In the genomic region with DNA sequence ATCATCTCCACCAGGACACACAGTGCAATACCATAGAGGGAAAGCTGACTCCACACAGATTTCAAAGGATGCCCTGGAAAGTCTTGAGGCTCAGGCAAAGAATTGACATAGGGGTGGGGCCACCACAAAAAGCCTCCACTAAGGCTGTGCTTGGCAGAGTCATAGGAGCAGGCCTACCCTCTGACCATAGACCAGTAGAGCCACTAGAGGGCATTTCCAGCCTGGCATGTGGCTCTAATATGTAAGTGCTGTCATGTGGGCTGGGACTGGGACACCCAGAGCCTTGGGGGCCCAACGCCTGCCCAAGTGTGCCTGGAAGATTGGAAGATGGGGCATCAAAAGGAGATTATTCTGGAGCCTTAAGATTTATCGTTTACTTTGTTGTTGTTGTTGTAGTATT, we compare ENCODE assay signal across 2 cellular contexts.
TF ChIP-seq lines count a peak whose summit lies in the region.

No MANE protein-coding gene starts in this region.

TF ChIP-seq in IMR-90, 13 proteins besides CTCF, POLR2A, EP300 and RAD21:
- TF ChIP-seq SMC3 (IDR thresholded peaks at IDR 0.05; ENCODE audit: low read depth, low read length), result peak; percentile 9; the same call in 1 of the 2 replicates
- TF ChIP-seq, protein P1, sequence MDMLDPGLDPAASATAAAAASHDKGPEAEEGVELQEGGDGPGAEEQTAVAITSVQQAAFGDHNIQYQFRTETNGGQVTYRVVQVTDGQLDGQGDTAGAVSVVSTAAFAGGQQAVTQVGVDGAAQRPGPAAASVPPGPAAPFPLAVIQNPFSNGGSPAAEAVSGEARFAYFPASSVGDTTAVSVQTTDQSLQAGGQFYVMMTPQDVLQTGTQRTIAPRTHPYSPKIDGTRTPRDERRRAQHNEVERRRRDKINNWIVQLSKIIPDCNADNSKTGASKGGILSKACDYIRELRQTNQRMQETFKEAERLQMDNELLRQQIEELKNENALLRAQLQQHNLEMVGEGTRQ (IDR thresholded peaks at IDR 0.05; ENCODE audit: low read depth, low read length), result no peak

TF ChIP-seq in HepG2, 621 proteins besides CTCF, POLR2A, EP300 and RAD21 (continued from another document):
- TF ChIP-seq, protein P2, sequence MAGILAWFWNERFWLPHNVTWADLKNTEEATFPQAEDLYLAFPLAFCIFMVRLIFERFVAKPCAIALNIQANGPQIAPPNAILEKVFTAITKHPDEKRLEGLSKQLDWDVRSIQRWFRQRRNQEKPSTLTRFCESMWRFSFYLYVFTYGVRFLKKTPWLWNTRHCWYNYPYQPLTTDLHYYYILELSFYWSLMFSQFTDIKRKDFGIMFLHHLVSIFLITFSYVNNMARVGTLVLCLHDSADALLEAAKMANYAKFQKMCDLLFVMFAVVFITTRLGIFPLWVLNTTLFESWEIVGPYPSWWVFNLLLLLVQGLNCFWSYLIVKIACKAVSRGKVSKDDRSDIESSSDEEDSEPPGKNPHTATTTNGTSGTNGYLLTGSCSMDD (CRISPR knock-in tag; IDR thresholded peaks at IDR 0.05), result no peak
- TF ChIP-seq RXRB (CRISPR knock-in tag; IDR thresholded peaks at IDR 0.05; ENCODE audit: borderline replicate concordance), result no peak
- no peak for TF ChIP-seq FOXO1 (CRISPR knock-in tag; IDR thresholded peaks at IDR 0.05)
- TF ChIP-seq SMC3 (IDR thresholded peaks at IDR 0.05; ENCODE audit: low read length), result peak; percentile 9; the same call in 1 of the 2 replicates
